In genomic region chr11:108144615-108145014, GRCh38 we compare ENCODE assay signal across 1 cellular context.
TF ChIP-seq lines count a peak whose summit lies in the region.

No MANE protein-coding gene starts in this region.

TF ChIP-seq in K562, 482 proteins besides CTCF, POLR2A, EP300 and RAD21 (continued from another document):
- TF ChIP-seq, protein P1, sequence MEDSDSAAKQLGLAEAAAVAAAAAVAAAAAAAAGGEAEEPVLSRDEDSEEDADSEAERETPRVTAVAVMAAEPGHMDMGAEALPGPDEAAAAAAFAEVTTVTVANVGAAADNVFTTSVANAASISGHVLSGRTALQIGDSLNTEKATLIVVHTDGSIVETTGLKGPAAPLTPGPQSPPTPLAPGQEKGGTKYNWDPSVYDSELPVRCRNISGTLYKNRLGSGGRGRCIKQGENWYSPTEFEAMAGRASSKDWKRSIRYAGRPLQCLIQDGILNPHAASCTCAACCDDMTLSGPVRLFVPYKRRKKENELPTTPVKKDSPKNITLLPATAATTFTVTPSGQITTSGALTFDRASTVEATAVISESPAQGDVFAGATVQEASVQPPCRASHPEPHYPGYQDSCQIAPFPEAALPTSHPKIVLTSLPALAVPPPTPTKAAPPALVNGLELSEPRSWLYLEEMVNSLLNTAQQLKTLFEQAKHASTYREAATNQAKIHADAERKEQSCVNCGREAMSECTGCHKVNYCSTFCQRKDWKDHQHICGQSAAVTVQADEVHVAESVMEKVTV (CRISPR knock-in tag; IDR thresholded peaks at IDR 0.05): no peak
- no peak for TF ChIP-seq ZC3H8 (IDR thresholded peaks at IDR 0.05)
